In the genomic region with DNA sequence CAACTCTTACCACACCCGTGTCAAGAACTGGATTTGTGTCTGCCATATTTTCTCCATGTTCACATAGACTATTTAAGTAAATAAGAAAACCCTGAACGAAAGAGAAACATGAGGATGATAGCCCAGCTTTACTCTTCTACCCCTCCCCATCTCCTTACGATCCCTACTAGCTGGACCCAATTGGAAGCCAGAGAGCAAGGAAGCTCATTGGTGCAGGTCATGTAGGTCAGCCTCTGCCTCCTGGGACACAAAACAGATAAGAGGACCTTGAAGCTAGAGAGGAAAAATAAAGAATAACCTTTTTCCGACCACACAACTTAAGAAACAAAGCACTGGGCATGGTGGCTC, we compare ENCODE assay signal across 13 cellular contexts.
DNase-seq lines count a peak whose midpoint lies in the region; ATAC-seq and TF ChIP-seq lines count a peak whose summit lies in the region.
"Had no signal": no experiment of that assay in that cellular context is flagged by ENCODE, and none has a peak within 500 bp of the region (broad histone marks: within the 10 kb centered on the region; RNA-seq: fewer than 3 reads in every experiment).

No MANE protein-coding gene starts in this region.

- H3K4me1 Mint-ChIP-seq in CD4-positive, CD25-positive, alpha-beta regulatory T cell, result peaks cover 8 to 28% (median 16%) of the 10 kb centered on the region in 4 donors
- H3K4me1 Mint-ChIP-seq in IgD-negative memory B cell, result peaks cover 19 to 32% (median 31%) of the 10 kb centered on the region in 3 donors
- peaks cover 19% of the 10 kb centered on the region for H3K4me1 Mint-ChIP-seq in activated naive CD8-positive, alpha-beta T cell treated with anti-CD3 and anti-CD28 coated beads for 36 hours
- H3K4me1 Mint-ChIP-seq in naive thymus-derived CD8-positive, alpha-beta T cell, result peaks cover 8 to 38% (median 17%) of the 10 kb centered on the region in 4 donors

- TF ChIP-seq CTCF in vagina (IDR thresholded peaks at IDR 0.05) (no peak), omental fat pad (IDR thresholded peaks at IDR 0.05) (no peak)

- H3K27me3 ChIP-seq in CD4-positive, CD25-positive, alpha-beta regulatory T cell (ENCODE audit: control insufficient read depth, insufficient read depth, low read length), result no peaks in the 10 kb centered on the region
- no peaks in the 10 kb centered on the region for H3K27me3 ChIP-seq in vagina
- H3K27me3 ChIP-seq: cardiac muscle cell had no signal

- H3K27ac ChIP-seq in CD4-positive, CD25-positive, alpha-beta regulatory T cell (ENCODE audit: insufficient read depth, low read length, poor library complexity, severe bottlenecking), result no peak overlapping the region
- H3K27ac ChIP-seq in vagina, result no peak overlapping the region
- H3K27ac ChIP-seq: cardiac muscle cell had no signal

- H3K4me1 ChIP-seq in CD4-positive, CD25-positive, alpha-beta regulatory T cell (ENCODE audit: control insufficient read depth, insufficient read depth, low read length, poor library complexity, severe bottlenecking), result peaks cover 12% of the 10 kb centered on the region
- peaks cover 10% of the 10 kb centered on the region for H3K4me1 ChIP-seq in vagina

- intact Hi-C loops in vagina (cut with DNase I), result no loop called here

- H3K27ac Mint-ChIP-seq in CD4-positive, CD25-positive, alpha-beta regulatory T cell, result peak overlapping the region in 2 of 3 donors; percentile 78 to 92
- peak overlapping the region; percentile 90 to 98 (median 97) for H3K27ac Mint-ChIP-seq in IgD-negative memory B cell
- H3K27ac Mint-ChIP-seq in activated naive CD8-positive, alpha-beta T cell treated with anti-CD3 and anti-CD28 coated beads for 36 hours, result peak overlapping the region; percentile 81
- peak overlapping the region in 8 of 10 donors; percentile 1 to 97 (median 78) for H3K27ac Mint-ChIP-seq in naive thymus-derived CD8-positive, alpha-beta T cell

- no peak for DNase-seq in CD4-positive, CD25-positive, alpha-beta regulatory T cell
- DNase-seq in activated naive CD8-positive, alpha-beta T cell treated with anti-CD3 and anti-CD28 coated beads for 36 hours, result no peak
- no peak for DNase-seq in naive thymus-derived CD8-positive, alpha-beta T cell
- no peak for DNase-seq in vagina (ENCODE audit: extremely low spot score in 2 of 2)
- no peak for DNase-seq in AG08396 (ENCODE audit: low spot score)
- no peak for DNase-seq in stimulated activated CD4-positive, alpha-beta T cell treated with anti-CD3 and anti-CD28 coated beads, Interleukin-2, amount 100 ng/mL, for 24 hours
- no peak for DNase-seq in omental fat pad (ENCODE audit: low spot score)
- DNase-seq: NCI-H1436 treated with DMSO at 0.1 percent for 48 hours; NCI-H524 treated with DMSO at 0.1 percent for 48 hours; Right ventricle myocardium superior; stimulated activated CD4-positive, alpha-beta T cell treated with anti-CD3 and anti-CD28 coated beads, Interleukin-4, amount 100 ng/mL, for 4 hours had no signal

- TF ChIP-seq POLR2A in vagina (IDR thresholded peaks at IDR 0.05), result no peak

- POLR2A ChIA-PET in naive thymus-derived CD8-positive, alpha-beta T cell (lab: Charles Lee), result interaction anchor here (1.6 to 3.8 kb wide), 5 partner anchors 11 to 176 kb away, joined by 5 to 32 read pairs (median 6); a partner anchor contains a TSS

- H3K9me3 ChIP-seq in CD4-positive, CD25-positive, alpha-beta regulatory T cell (ENCODE audit: control insufficient read depth in 2 of 2, low read length in 2 of 2), result peaks cover 5 to 15% of the 10 kb centered on the region in 2 experiments
- H3K9me3 ChIP-seq in vagina, result peaks cover 21% of the 10 kb centered on the region

- H3K36me3 ChIP-seq in CD4-positive, CD25-positive, alpha-beta regulatory T cell (ENCODE audit: control insufficient read depth, insufficient read depth, low read length), result no peaks in the 10 kb centered on the region
- no peaks in the 10 kb centered on the region for H3K36me3 ChIP-seq in vagina
- H3K36me3 ChIP-seq: cardiac muscle cell had no signal

- ATAC-seq in CD4-positive, CD25-positive, alpha-beta regulatory T cell (ENCODE audit: low read depth in 2 of 2), result no peak
- ATAC-seq in naive thymus-derived CD8-positive, alpha-beta T cell, result no peak
- no peak for ATAC-seq in omental fat pad (ENCODE audit: low FRiP score)

- peak overlapping the region in 3 of 4 donors; percentile 59 to 80 (median 79) for H3K4me3 Mint-ChIP-seq in CD4-positive, CD25-positive, alpha-beta regulatory T cell
- H3K4me3 Mint-ChIP-seq in IgD-negative memory B cell, result peak overlapping the region in 3 of 4 donors; percentile 76 to 93 (median 85)
- H3K4me3 Mint-ChIP-seq in activated naive CD8-positive, alpha-beta T cell treated with anti-CD3 and anti-CD28 coated beads for 36 hours, result no peak overlapping the region
- H3K4me3 Mint-ChIP-seq in naive thymus-derived CD8-positive, alpha-beta T cell, result peak overlapping the region in 9 of 10 donors; percentile 41 to 86 (median 76)

- peaks cover 5% of the 10 kb centered on the region for H3K27me3 Mint-ChIP-seq in CD4-positive, CD25-positive, alpha-beta regulatory T cell
- no peaks in the 10 kb centered on the region for H3K27me3 Mint-ChIP-seq in IgD-negative memory B cell
- no peaks in the 10 kb centered on the region for H3K27me3 Mint-ChIP-seq in activated naive CD8-positive, alpha-beta T cell treated with anti-CD3 and anti-CD28 coated beads for 36 hours
- H3K27me3 Mint-ChIP-seq in naive thymus-derived CD8-positive, alpha-beta T cell, result no peaks in the 10 kb centered on the region

- H3K4me3 ChIP-seq in CD4-positive, CD25-positive, alpha-beta regulatory T cell (ENCODE audit: low read depth, low read length), result no peak overlapping the region
- no peak overlapping the region for H3K4me3 ChIP-seq in vagina
- H3K4me3 ChIP-seq: cardiac muscle cell had no signal

- peaks cover 9% of the 10 kb centered on the region for H3K36me3 Mint-ChIP-seq in CD4-positive, CD25-positive, alpha-beta regulatory T cell
- H3K36me3 Mint-ChIP-seq in IgD-negative memory B cell, result no peaks in the 10 kb centered on the region
- peaks cover 13% of the 10 kb centered on the region for H3K36me3 Mint-ChIP-seq in activated naive CD8-positive, alpha-beta T cell treated with anti-CD3 and anti-CD28 coated beads for 36 hours
- H3K36me3 Mint-ChIP-seq in naive thymus-derived CD8-positive, alpha-beta T cell, result peaks cover 0 to 8% (median 6%) of the 10 kb centered on the region in 3 donors

- H3K9me3 Mint-ChIP-seq in CD4-positive, CD25-positive, alpha-beta regulatory T cell, result peaks cover 0 to 19% (median 4%) of the 10 kb centered on the region in 7 donors
- peaks cover 2 to 5% (median 3%) of the 10 kb centered on the region in 3 donors for H3K9me3 Mint-ChIP-seq in IgD-negative memory B cell
- peaks cover 11% of the 10 kb centered on the region for H3K9me3 Mint-ChIP-seq in activated naive CD8-positive, alpha-beta T cell treated with anti-CD3 and anti-CD28 coated beads for 36 hours
- H3K9me3 Mint-ChIP-seq in naive thymus-derived CD8-positive, alpha-beta T cell, result peaks cover 0 to 32% (median 7%) of the 10 kb centered on the region in 9 donors
